14 cellular contexts compared by ENCODE assay signal in the genomic region with DNA sequence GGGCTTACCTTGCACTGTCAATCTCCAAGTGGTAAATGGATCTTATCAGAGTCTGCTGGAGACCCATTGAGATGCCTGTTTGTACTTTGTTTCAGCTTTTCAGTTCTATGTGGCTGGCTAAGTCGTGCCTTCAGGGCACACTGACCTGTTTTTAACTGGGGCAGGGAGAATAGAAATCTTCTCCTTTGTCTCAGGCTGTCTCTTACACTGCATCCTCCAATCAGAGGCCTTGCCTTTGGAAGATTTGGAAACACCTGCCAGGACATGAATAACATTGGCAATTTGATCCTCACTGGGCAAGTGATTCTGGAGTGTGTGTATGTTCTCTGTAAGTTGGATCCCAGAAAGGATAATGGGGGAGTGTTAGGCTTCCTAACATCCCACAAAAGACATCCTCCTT.
"Had no signal": no experiment of that assay in that cellular context is flagged by ENCODE, and none has a peak within 500 bp of the region (broad histone marks: within the 10 kb centered on the region; RNA-seq: fewer than 3 reads in every experiment).

No MANE protein-coding gene starts in this region.

- H3K36me3 ChIP-seq: lower lobe of right lung, pancreas, upper lobe of right lung had no signal

- ATAC-seq: activated CD8-positive, alpha-beta T cell treated with anti-CD3 and anti-CD28 coated beads, Interleukin-2, amount 10 ng/mL, durations not matched to agents 7 days and 5 days; lower lobe of right lung; pancreas; upper lobe of right lung had no signal

- H3K9me3 ChIP-seq: lower lobe of right lung, pancreas, testis, upper lobe of right lung had no signal

- H3K36me3 Mint-ChIP-seq: mesothelial cell of epicardium had no signal

- H3K4me3 ChIP-seq: lower lobe of right lung, pancreas, testis, upper lobe of right lung had no signal

- DNase-seq: activated CD4-positive, alpha-beta T cell treated with anti-CD3 and anti-CD28 coated beads for 4 hours; activated CD8-positive, alpha-beta memory T cell treated with anti-CD3 and anti-CD28 coated beads, Interleukin-2, amount 50 U/mL, for 48 hours; activated CD8-positive, alpha-beta T cell treated with anti-CD3 and anti-CD28 coated beads, Interleukin-2, amount 10 ng/mL, durations not matched to agents 7 days and 5 days; activated naive CD4-positive, alpha-beta T cell; aorta; endodermal cell; erythroblast; lower lobe of right lung; pancreas; stimulated activated CD4-positive, alpha-beta T cell treated with anti-CD3 and anti-CD28 coated beads, Interleukin-12 subunit alpha, Interleukin-12 subunit beta, amount 100 ng/mL, for 4 hours; testis; upper lobe of right lung had no signal

- H3K4me3 Mint-ChIP-seq: activated CD8-positive, alpha-beta T cell treated with anti-CD3 and anti-CD28 coated beads, Interleukin-2, amount 10 ng/mL, durations not matched to agents 7 days and 5 days; endodermal cell; mesothelial cell of epicardium; stimulated activated naive CD8-positive, alpha-beta T cell treated with anti-CD3 and anti-CD28 coated beads, Interleukin-15, Interleukin-2, amounts not matched to agents 100 ng/mL and 50 ng/mL, for 24 hours had no signal

- H3K27me3 Mint-ChIP-seq: stimulated activated naive CD8-positive, alpha-beta T cell treated with anti-CD3 and anti-CD28 coated beads, Interleukin-15, Interleukin-2, amounts not matched to agents 100 ng/mL and 50 ng/mL, for 24 hours had no signal

- H3K4me1 ChIP-seq: lower lobe of right lung, pancreas, testis, upper lobe of right lung had no signal

- H3K9me3 Mint-ChIP-seq: mesothelial cell of epicardium; stimulated activated naive CD8-positive, alpha-beta T cell treated with anti-CD3 and anti-CD28 coated beads, Interleukin-15, Interleukin-2, amounts not matched to agents 100 ng/mL and 50 ng/mL, for 24 hours had no signal

- H3K27ac ChIP-seq: lower lobe of right lung, pancreas, testis, upper lobe of right lung had no signal

- H3K27ac Mint-ChIP-seq: activated CD8-positive, alpha-beta T cell treated with anti-CD3 and anti-CD28 coated beads, Interleukin-2, amount 10 ng/mL, durations not matched to agents 7 days and 5 days; endodermal cell; mesothelial cell of epicardium; stimulated activated naive CD8-positive, alpha-beta T cell treated with anti-CD3 and anti-CD28 coated beads, Interleukin-15, Interleukin-2, amounts not matched to agents 100 ng/mL and 50 ng/mL, for 24 hours had no signal

- H3K27me3 ChIP-seq: pancreas, testis, upper lobe of right lung had no signal
